ENCODE assay signal across 1 cellular context in the genomic region with DNA sequence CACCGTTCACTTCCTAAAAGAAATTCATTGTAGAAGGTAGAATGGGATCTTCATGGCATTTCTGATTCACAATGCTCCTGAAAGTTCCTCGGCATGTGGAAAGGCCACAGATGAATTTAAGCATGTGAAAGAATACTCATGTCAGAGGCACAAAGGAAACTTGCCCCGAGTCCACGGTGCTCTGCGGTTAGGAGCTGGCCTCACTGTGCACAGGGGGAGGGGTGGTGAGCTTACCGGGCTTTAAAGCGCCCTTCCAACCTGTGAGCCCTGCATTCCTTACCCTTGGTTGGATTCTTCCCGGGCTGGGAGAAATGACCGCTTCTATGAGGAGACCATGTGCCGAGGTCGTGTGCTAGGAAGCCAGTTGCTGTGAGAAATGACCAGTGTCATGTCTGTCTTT.
TF ChIP-seq lines count a peak whose summit lies in the region.

No MANE protein-coding gene starts in this region.

TF ChIP-seq in A549, 52 proteins besides CTCF, POLR2A, EP300 and RAD21:
- TF ChIP-seq, protein P1, sequence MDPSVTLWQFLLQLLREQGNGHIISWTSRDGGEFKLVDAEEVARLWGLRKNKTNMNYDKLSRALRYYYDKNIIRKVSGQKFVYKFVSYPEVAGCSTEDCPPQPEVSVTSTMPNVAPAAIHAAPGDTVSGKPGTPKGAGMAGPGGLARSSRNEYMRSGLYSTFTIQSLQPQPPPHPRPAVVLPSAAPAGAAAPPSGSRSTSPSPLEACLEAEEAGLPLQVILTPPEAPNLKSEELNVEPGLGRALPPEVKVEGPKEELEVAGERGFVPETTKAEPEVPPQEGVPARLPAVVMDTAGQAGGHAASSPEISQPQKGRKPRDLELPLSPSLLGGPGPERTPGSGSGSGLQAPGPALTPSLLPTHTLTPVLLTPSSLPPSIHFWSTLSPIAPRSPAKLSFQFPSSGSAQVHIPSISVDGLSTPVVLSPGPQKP (IDR thresholded peaks at IDR 0.05; ENCODE audit: low read depth, low read length) = no peak
- TF ChIP-seq PHF8 (IDR thresholded peaks at IDR 0.05; ENCODE audit: borderline replicate concordance, low read depth) (no peak), CHD2 (IDR thresholded peaks at IDR 0.05; ENCODE audit: low read length, partially characterized antibody) (no peak), FOSB (CRISPR knock-in tag; IDR thresholded peaks at IDR 0.05) (no peak), MYC (IDR thresholded peaks at IDR 0.05; ENCODE audit: borderline replicate concordance, low read length) (no peak), SREBF2 (IDR thresholded peaks at IDR 0.05) (no peak), CEBPB (IDR thresholded peaks at IDR 0.05) (no peak), ZFP36 (IDR thresholded peaks at IDR 0.05; ENCODE audit: borderline replicate concordance, partially characterized antibody) (no peak), HDAC2 (IDR thresholded peaks at IDR 0.05) (no peak), SMC3 (IDR thresholded peaks at IDR 0.05) (no peak), ZSCAN20 (CRISPR knock-in tag; IDR thresholded peaks at IDR 0.05) (no peak), KDM1A (IDR thresholded peaks at IDR 0.05; ENCODE audit: low read depth) (no peak), ESRRA (IDR thresholded peaks at IDR 0.05; ENCODE audit: borderline replicate concordance, low read length) (no peak), EHMT2 (IDR thresholded peaks at IDR 0.05; ENCODE audit: low read depth) (no peak), EHF (CRISPR knock-in tag; IDR thresholded peaks at IDR 0.05) (no peak), CHD4 (IDR thresholded peaks at IDR 0.05; ENCODE audit: borderline replicate concordance) (no peak), NFE2L2 (conservative IDR thresholded peaks at IDR 0.05; ENCODE audit: low read length) (no peak)
- TF ChIP-seq, protein P2, sequence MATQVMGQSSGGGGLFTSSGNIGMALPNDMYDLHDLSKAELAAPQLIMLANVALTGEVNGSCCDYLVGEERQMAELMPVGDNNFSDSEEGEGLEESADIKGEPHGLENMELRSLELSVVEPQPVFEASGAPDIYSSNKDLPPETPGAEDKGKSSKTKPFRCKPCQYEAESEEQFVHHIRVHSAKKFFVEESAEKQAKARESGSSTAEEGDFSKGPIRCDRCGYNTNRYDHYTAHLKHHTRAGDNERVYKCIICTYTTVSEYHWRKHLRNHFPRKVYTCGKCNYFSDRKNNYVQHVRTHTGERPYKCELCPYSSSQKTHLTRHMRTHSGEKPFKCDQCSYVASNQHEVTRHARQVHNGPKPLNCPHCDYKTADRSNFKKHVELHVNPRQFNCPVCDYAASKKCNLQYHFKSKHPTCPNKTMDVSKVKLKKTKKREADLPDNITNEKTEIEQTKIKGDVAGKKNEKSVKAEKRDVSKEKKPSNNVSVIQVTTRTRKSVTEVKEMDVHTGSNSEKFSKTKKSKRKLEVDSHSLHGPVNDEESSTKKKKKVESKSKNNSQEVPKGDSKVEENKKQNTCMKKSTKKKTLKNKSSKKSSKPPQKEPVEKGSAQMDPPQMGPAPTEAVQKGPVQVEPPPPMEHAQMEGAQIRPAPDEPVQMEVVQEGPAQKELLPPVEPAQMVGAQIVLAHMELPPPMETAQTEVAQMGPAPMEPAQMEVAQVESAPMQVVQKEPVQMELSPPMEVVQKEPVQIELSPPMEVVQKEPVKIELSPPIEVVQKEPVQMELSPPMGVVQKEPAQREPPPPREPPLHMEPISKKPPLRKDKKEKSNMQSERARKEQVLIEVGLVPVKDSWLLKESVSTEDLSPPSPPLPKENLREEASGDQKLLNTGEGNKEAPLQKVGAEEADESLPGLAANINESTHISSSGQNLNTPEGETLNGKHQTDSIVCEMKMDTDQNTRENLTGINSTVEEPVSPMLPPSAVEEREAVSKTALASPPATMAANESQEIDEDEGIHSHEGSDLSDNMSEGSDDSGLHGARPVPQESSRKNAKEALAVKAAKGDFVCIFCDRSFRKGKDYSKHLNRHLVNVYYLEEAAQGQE (IDR thresholded peaks at IDR 0.05) = no peak
- TF ChIP-seq, protein P3, sequence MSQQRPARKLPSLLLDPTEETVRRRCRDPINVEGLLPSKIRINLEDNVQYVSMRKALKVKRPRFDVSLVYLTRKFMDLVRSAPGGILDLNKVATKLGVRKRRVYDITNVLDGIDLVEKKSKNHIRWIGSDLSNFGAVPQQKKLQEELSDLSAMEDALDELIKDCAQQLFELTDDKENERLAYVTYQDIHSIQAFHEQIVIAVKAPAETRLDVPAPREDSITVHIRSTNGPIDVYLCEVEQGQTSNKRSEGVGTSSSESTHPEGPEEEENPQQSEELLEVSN (IDR thresholded peaks at IDR 0.05; ENCODE audit: borderline replicate concordance, low read depth) = no peak
- TF ChIP-seq, protein P4, sequence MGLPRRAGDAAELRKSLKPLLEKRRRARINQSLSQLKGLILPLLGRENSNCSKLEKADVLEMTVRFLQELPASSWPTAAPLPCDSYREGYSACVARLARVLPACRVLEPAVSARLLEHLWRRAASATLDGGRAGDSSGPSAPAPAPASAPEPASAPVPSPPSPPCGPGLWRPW (IDR thresholded peaks at IDR 0.05) = no peak
